24 cellular contexts compared by ENCODE assay signal in the genomic region with DNA sequence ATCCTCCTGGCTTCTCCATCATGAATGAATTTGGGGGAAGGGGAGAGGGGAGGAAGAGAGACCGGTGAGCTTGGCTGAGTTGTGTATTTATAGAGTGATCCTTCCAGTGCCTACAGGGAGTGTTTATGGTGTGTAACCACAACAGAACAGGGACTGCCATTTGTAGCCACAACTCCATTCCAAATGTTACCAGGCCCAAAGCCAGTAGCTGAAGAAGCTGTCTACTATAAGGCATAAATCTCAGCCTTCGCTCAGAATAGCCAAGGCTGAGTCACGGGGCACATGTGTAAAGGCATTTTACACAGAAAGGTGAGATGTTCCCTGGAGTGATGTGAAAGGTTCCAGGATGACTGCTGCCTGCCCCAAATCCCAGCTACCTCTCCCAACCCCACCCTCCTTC. TPM values are rescaled to one million over a fixed set of nuclear protein-coding genes. Genes with fewer than 3 reads are reported as not detected.
DNase-seq lines count a peak whose midpoint lies in the region; ATAC-seq and TF ChIP-seq lines count a peak whose summit lies in the region.
"Had no signal": no experiment of that assay in that cellular context is flagged by ENCODE, and none has a peak within 500 bp of the region (broad histone marks: within the 10 kb centered on the region; RNA-seq: fewer than 3 reads in every experiment).

No MANE protein-coding gene starts in this region.

- H3K4me3 ChIP-seq in muscle layer of duodenum (ENCODE audit: low read depth in 1 of 2, low read length in 2 of 2), result no peak overlapping the region
- H3K4me3 ChIP-seq in WERI-Rb-1 (ENCODE audit: low read depth, low read length), result no peak overlapping the region
- H3K4me3 ChIP-seq: BLaER1 treated with 17β-estradiol and CSF1 and Interleukin-3, amounts not matched to agents 10 nM and 100 nM; cardiac muscle cell; dorsolateral prefrontal cortex; stomach had no signal

- TF ChIP-seq CTCF in omental fat pad (IDR thresholded peaks at IDR 0.05), result no peak
- TF ChIP-seq CTCF in WERI-Rb-1 (IDR thresholded peaks at IDR 0.05; ENCODE audit: low read depth, low read length), result no peak

- DNase-seq in M059J (ENCODE audit: low read depth) (peak; percentile 42), Right ventricle myocardium superior (no peak), stromal cell of bone marrow (ENCODE audit: low read depth) (peak; percentile 4), omental fat pad (ENCODE audit: low spot score) (no peak), NCI-H2196 treated with DMSO at 0.1 percent for 48 hours (lab: John Stamatoyannopoulos, UW; ENCODE audit: unreplicated experiment) (no peak), WERI-Rb-1 (no peak)
- no peak for DNase-seq in stimulated activated CD4-positive, alpha-beta T cell treated with anti-CD3 and anti-CD28 coated beads, Interleukin-4, amount 100 ng/mL, for 1 hour
- DNase-seq: activated B cell treated with CpG ODN at 0.5 μM for 24 hours; activated CD4-positive, alpha-beta memory T cell treated with anti-CD3 and anti-CD28 coated beads, Interleukin-2, amount 10 ng/mL, durations not matched to agents 7 days and 5 days; activated T-cell treated with anti-CD3 and anti-CD28 coated beads, Interleukin-2, amount 50 U/mL, for 1 hour; Calu3; foreskin melanocyte; KBM-7; NCI-H187 treated with DMSO at 0.1 percent for 48 hours; stomach; T-helper 2 cell had no signal

- H3K4me1 ChIP-seq in muscle layer of duodenum (ENCODE audit: control insufficient read depth in 1 of 2, insufficient read depth in 2 of 2, low read length in 2 of 2), result peaks cover 12% of the 10 kb centered on the region in 2 donors

- H3K27ac ChIP-seq in muscle layer of duodenum (ENCODE audit: low read length), result peak overlapping the region; percentile 68
- H3K27ac ChIP-seq in WERI-Rb-1, result no peak overlapping the region
- H3K27ac ChIP-seq: BLaER1 treated with 17β-estradiol and CSF1 and Interleukin-3, amounts not matched to agents 10 nM and 100 nM; epithelial cell of prostate had no signal

- peak; percentile 87 for ATAC-seq in Right ventricle myocardium superior (ENCODE audit: poor library complexity)
- no peak for ATAC-seq in omental fat pad (ENCODE audit: low FRiP score)
- ATAC-seq: HCT116, Panc1 had no signal

- H3K9me3 ChIP-seq in muscle layer of duodenum (ENCODE audit: control insufficient read depth in 1 of 2, low read length in 2 of 2) (no peaks in the 10 kb centered on the region), WERI-Rb-1 (ENCODE audit: severe bottlenecking) (no peaks in the 10 kb centered on the region)
- H3K9me3 ChIP-seq: BLaER1 treated with 17β-estradiol and CSF1 and Interleukin-3, amounts not matched to agents 10 nM and 100 nM; stomach had no signal

- intact Hi-C loops in Right ventricle myocardium superior (cut with DNase I), result no loop called here

- H3K27me3 ChIP-seq in muscle layer of duodenum (ENCODE audit: low read depth, low read length) (no peaks in the 10 kb centered on the region), WERI-Rb-1 (ENCODE audit: insufficient read depth, low read depth, severe bottlenecking) (peaks cover 5% of the 10 kb centered on the region)
- H3K27me3 ChIP-seq: BLaER1 treated with 17β-estradiol and CSF1 and Interleukin-3, amounts not matched to agents 10 nM and 100 nM; cardiac muscle cell; stomach had no signal

- H3K36me3 ChIP-seq in muscle layer of duodenum (ENCODE audit: control insufficient read depth in 1 of 2, insufficient read depth in 2 of 2, low read length in 2 of 2), result peaks cover 3 to 4% of the 10 kb centered on the region in 2 donors
- no peaks in the 10 kb centered on the region for H3K36me3 ChIP-seq in WERI-Rb-1
- H3K36me3 ChIP-seq: BLaER1 treated with 17β-estradiol and CSF1 and Interleukin-3, amounts not matched to agents 10 nM and 100 nM; cardiac muscle cell; stomach had no signal

RNA-seq across cellular contexts. Expression of gene TMEM252, which starts 2.5 kb away (rescaled TPM):
- total RNA-seq in M059J (2014; rRNA removed; shearing (Covaris generic)), result not detected in 2 replicates
- not detected for total RNA-seq in Right ventricle myocardium superior
- not detected for total RNA-seq in omental fat pad
- total RNA-seq: A673; activated B cell treated with CpG ODN at 0.5 μM for 24 hours; activated CD4-positive, alpha-beta memory T cell treated with anti-CD3 and anti-CD28 coated beads, Interleukin-2, amount 10 ng/mL, durations not matched to agents 7 days and 5 days; Calu3; cardiac muscle cell; stomach had no signal

Comparison
In these comparisons a context has a peak if more than half of its experiments do, and no peak if none do; other contexts are left out.
1. DNase-seq: peak in M059J (single experiment) and stromal cell of bone marrow (single experiment); none in Right ventricle myocardium superior (single experiment), omental fat pad (single experiment), NCI-H2196 treated with DMSO at 0.1 percent for 48 hours (single experiment), WERI-Rb-1 (single experiment) and stimulated activated CD4-positive, alpha-beta T cell treated with anti-CD3 and anti-CD28 coated beads, Interleukin-4, amount 100 ng/mL, for 1 hour (single experiment).